1 cellular context compared by ENCODE assay signal in the genomic region with DNA sequence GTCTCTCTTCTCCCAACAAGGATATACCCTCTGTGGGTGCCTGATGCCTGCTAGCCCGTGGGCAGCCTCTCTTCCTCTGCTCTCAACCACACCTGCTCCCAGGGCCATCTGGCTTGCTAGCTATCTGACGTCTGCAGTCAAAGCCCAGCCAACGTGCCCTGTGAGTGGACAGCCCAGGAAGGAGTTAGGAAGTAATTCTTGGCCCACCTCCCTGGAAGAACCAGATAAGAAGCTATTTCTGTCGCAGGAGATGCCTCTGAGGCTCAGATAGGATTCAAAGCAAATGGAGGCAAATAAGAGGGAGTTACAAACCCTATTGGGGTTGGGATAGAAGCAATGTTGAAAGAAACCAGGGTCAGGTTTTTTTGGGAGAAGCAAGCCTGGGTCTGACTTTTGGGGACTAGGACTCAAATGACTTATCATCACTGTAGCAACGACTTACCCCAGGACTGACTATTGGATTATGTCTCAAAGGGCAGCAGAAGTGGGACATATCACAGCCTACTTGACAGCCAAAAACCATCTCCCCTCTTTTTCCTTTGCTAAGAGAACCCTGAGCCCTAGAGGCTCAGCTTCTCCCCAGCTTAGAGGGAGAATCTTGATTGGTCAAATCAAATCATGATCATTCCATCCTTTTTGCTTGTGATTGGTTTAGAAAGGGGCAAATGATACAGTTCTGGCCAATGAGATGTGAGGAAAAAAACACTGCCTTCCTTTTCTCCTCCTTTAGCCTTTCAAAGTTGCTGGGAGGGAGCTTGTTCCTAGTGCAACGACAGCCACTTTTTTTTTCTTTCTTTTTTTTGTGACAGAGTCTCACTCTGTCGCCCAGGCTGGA.
TF ChIP-seq lines count a peak whose summit lies in the region.

No MANE protein-coding gene starts in this region.

TF ChIP-seq in SK-N-SH treated with all-trans-retinoic acid at 6 μM for 48 hours, 23 proteins besides CTCF, POLR2A, EP300 and RAD21 (continued from another document):
- TF ChIP-seq CREB5 (CRISPR knock-in tag; IDR thresholded peaks at IDR 0.05; ENCODE audit: low read depth) (no peak), ZC3H10 (CRISPR knock-in tag; IDR thresholded peaks at IDR 0.05) (no peak)
